Comparison of ENCODE assay signal across 9 cellular contexts in the genomic region with DNA sequence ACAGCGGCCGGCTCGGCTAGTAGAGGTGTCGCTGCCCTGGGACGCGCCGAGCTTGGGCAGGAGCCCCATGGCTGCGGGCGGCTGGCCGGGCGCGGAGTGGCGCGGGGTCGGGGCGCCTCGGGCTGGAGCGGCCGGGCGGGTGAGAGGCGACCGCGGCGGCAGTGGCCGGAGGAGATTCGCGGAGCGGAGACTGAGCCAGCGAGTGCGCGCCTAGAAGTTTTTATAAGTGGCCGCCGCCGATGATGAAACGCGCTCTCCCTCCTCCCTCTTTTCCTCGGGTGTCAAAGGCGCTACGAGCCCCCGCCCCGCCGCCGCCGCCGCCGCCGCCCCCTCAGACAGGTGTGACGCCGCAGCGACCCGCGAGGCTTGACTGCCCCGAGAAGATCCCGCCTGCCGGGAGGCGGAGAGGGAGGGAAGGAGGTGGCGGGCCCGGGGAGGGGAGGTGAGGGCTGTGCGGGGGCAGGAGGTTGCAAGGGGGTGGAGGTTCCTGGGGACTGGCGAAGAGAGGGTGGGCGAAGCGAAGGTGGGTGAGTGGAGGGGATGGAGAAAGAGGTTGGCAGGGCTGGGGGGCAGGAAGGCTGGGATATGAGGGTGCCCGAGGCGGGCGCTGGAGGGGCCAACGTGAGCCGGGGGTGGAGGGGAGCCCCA. TPM values are rescaled to one million over a fixed set of nuclear protein-coding genes. Genes with fewer than 3 reads are reported as not detected.
DNase-seq lines count a peak whose midpoint lies in the region; ATAC-seq and TF ChIP-seq lines count a peak whose summit lies in the region.
"Had no signal": no experiment of that assay in that cellular context is flagged by ENCODE, and none has a peak within 500 bp of the region (broad histone marks: within the 10 kb centered on the region; RNA-seq: fewer than 3 reads in every experiment).

A gene (minus strand): TSS at position 192 of the 648 bp plus-strand sequence. CDS start 123 bp downstream, at position 69.

- TF ChIP-seq POLR2A in transverse colon (IDR thresholded peaks at IDR 0.05), result no peak

- in situ Hi-C loops in transverse colon (cut with MboI; ENCODE audit: low pct_ligation_motif_present in 1 of 4, low pct_unique_long_range_greater_than_20kb in 1 of 4, low sequenced_read_pairs in 3 of 4), result no loop called here

- H3K4me1 ChIP-seq in ectodermal cell (ENCODE audit: control insufficient read depth, insufficient read depth, low read length) (peaks cover 5% of the 10 kb centered on the region), transverse colon (peaks cover 0 to 18% (median 8%) of the 10 kb centered on the region in 4 donors)

- no peak within 1 kb of the TSS for H3K27ac Mint-ChIP-seq in memory B cell

- no peaks in the 10 kb centered on the region for H3K9me3 Mint-ChIP-seq in memory B cell

- H3K4me3 ChIP-seq in ectodermal cell (ENCODE audit: insufficient read depth, low read depth, low read length) (peak within 1 kb of the TSS; percentile 53), transverse colon (peak within 1 kb of the TSS; percentile 44 to 64 (median 52))

- no peaks in the 10 kb centered on the region for H3K36me3 Mint-ChIP-seq in memory B cell

- H3K9me3 ChIP-seq in ectodermal cell (ENCODE audit: control insufficient read depth, low read length), result no peaks in the 10 kb centered on the region
- H3K9me3 ChIP-seq in transverse colon, result no peaks in the 10 kb centered on the region

- peak within 1 kb of the TSS; percentile 62 for H3K4me3 Mint-ChIP-seq in memory B cell

- no peak within 1 kb of the TSS for H3K27ac ChIP-seq in ectodermal cell (ENCODE audit: insufficient read depth, low read depth, low read length, poor library complexity, severe bottlenecking)
- H3K27ac ChIP-seq in transverse colon, result peak within 1 kb of the TSS; percentile 25 to 67 (median 47)
- H3K27ac ChIP-seq: 22Rv1 had no signal

- H3K27me3 Mint-ChIP-seq in memory B cell, result peaks cover 25% of the 10 kb centered on the region

- 1% methylated on average over 67 of the region's 67 CpGs for WGBS in ectodermal cell, 2 experiments
- 5% methylated on average over 39 of the region's 67 CpGs; no CpG with 5 or more reads in 1 of the 2 donors for WGBS in transverse colon (ENCODE audit: low coverage in 1 of 2), 2 donors

- TF ChIP-seq CTCF in transverse colon (IDR thresholded peaks at IDR 0.05), result no peak

- ATAC-seq in memory B cell (ENCODE audit: low read depth), result no peak
- no peak for ATAC-seq in GM21390 (IDR thresholded peaks at IDR 0.05; ENCODE audit: unreplicated experiment)
- no peak for ATAC-seq in GM21515 (IDR thresholded peaks at IDR 0.05; ENCODE audit: unreplicated experiment)

- peaks cover 49% of the 10 kb centered on the region for H3K27me3 ChIP-seq in ectodermal cell (ENCODE audit: control insufficient read depth, insufficient read depth, low read length, poor library complexity, severe bottlenecking)
- H3K27me3 ChIP-seq in transverse colon, result peaks cover 47% of the 10 kb centered on the region

- no peaks in the 10 kb centered on the region for H3K36me3 ChIP-seq in ectodermal cell (ENCODE audit: control insufficient read depth, insufficient read depth, low read length)
- no peaks in the 10 kb centered on the region for H3K36me3 ChIP-seq in transverse colon

- intact Hi-C loops in transverse colon (cut with DNase I; ENCODE audit: low total_unique reads), result no loop called here

- H3K4me1 Mint-ChIP-seq in memory B cell, result peaks cover 2% of the 10 kb centered on the region

- DNase-seq in DMS 273 (lab: John Stamatoyannopoulos, UW; ENCODE audit: unreplicated experiment), result peak; percentile 75
- no peak for DNase-seq in DMS 273 treated with DMSO at 0.1 percent for 48 hours (lab: John Stamatoyannopoulos, UW)
- DNase-seq in NCI-H2227 treated with DMSO at 0.1 percent for 48 hours (lab: John Stamatoyannopoulos, UW), result peak; percentile 3
- DNase-seq in memory B cell (ENCODE audit: low spot score in 2 of 2), result no peak
- DNase-seq in transverse colon, result peak; percentile 53

- TF ChIP-seq EP300 in transverse colon (IDR thresholded peaks at IDR 0.05; ENCODE audit: low read depth), result no peak

RNA-seq across cellular contexts. Expression of the gene that starts here (rescaled TPM):
- not detected for polyA plus RNA-seq in ectodermal cell (2013, experiment 1 of 4)
- polyA plus RNA-seq in ectodermal cell (2013, experiment 2 of 4), result 0.53 TPM
- polyA plus RNA-seq in ectodermal cell (2013, experiment 3 of 4), result 0.48 TPM
- 0.77 TPM for polyA plus RNA-seq in ectodermal cell (2013, experiment 4 of 4)
- total RNA-seq in transverse colon, result 10 to 100 TPM in 3 of 4 donors, 1 to 10 TPM in 1; 8.4 to 68.5 (median 22.7) TPM

Comparison
In these comparisons a context has a peak if more than half of its experiments do, and no peak if none do; other contexts are left out.
1. DNase-seq: peak in DMS 273 (single experiment), NCI-H2227 treated with DMSO at 0.1 percent for 48 hours (single experiment) and transverse colon (single experiment); none in DMS 273 treated with DMSO at 0.1 percent for 48 hours (single experiment) and memory B cell (0 of 2).